Comparison of ENCODE assay signal across 20 cellular contexts in genomic region chr1:221735976-221736375, GRCh38. TPM values are rescaled to one million over a fixed set of nuclear protein-coding genes. Genes with fewer than 3 reads are reported as not detected.
DNase-seq lines count a peak whose midpoint lies in the region; ATAC-seq and FAIRE-seq lines count a peak whose summit lies in the region.
"Had no signal": no experiment of that assay in that cellular context is flagged by ENCODE, and none has a peak within 500 bp of the region (broad histone marks: within the 10 kb centered on the region; RNA-seq: fewer than 3 reads in every experiment).

No MANE protein-coding gene starts in this region.

- peaks cover 57% of the 10 kb centered on the region for H3K36me3 Mint-ChIP-seq in activated T-helper 1 cell treated with anti-CD3 and anti-CD28 coated beads, Interleukin-12 subunit alpha, Interleukin-12 subunit beta, Interleukin-2, Interleukin-4 antibody, amounts not matched to agents 30 ng/mL and 10 ng/mL and 1 ng/mL, durations not matched to agents 14 hours and 24 hours and 36 hours (ENCODE audit: low read depth)
- peaks cover 17 to 49% (median 40%) of the 10 kb centered on the region in 3 donors for H3K36me3 Mint-ChIP-seq in immature natural killer cell

- WGBS in small intestine, 3 donors = 74 to 95% (median 88%) methylated on average over 2 of the region's 2 CpGs

- H3K27ac Mint-ChIP-seq in activated T-helper 1 cell treated with anti-CD3 and anti-CD28 coated beads, Interleukin-12 subunit alpha, Interleukin-12 subunit beta, Interleukin-2, Interleukin-4 antibody, amounts not matched to agents 30 ng/mL and 10 ng/mL and 1 ng/mL, durations not matched to agents 14 hours and 24 hours and 36 hours = no peak overlapping the region
- H3K27ac Mint-ChIP-seq in immature natural killer cell = no peak overlapping the region
- H3K27ac Mint-ChIP-seq: activated T-helper 2 cell treated with anti-CD3 and anti-CD28 coated beads, Interferon-gamma antibody, Interleukin-2, Interleukin-4, amounts not matched to agents 10 μg/mL and 5 μg/mL and 100 μg/mL, durations not matched to agents 14 hours and 24 hours and 36 hours had no signal

- peaks cover 36% of the 10 kb centered on the region for H3K4me1 Mint-ChIP-seq in activated T-helper 1 cell treated with anti-CD3 and anti-CD28 coated beads, Interleukin-12 subunit alpha, Interleukin-12 subunit beta, Interleukin-2, Interleukin-4 antibody, amounts not matched to agents 30 ng/mL and 10 ng/mL and 1 ng/mL, durations not matched to agents 14 hours and 24 hours and 36 hours (ENCODE audit: low read depth)
- peaks cover 3 to 31% of the 10 kb centered on the region in 2 donors for H3K4me1 Mint-ChIP-seq in immature natural killer cell

- no peaks in the 10 kb centered on the region for H3K36me3 ChIP-seq in small intestine (ENCODE audit: control insufficient read depth in 2 of 2, insufficient read depth in 2 of 2, low read length in 2 of 2)

- H3K27me3 ChIP-seq in small intestine (ENCODE audit: control insufficient read depth in 2 of 2, insufficient read depth in 2 of 2, low read length in 2 of 2) = no peaks in the 10 kb centered on the region
- H3K27me3 ChIP-seq: spleen, stomach had no signal

- ATAC-seq in Right ventricle myocardium superior (ENCODE audit: poor library complexity) (peak; percentile 48), HG03520 (IDR thresholded peaks at IDR 0.05; ENCODE audit: unreplicated experiment) (no peak)

- H3K9me3 Mint-ChIP-seq in activated T-helper 1 cell treated with anti-CD3 and anti-CD28 coated beads, Interleukin-12 subunit alpha, Interleukin-12 subunit beta, Interleukin-2, Interleukin-4 antibody, amounts not matched to agents 30 ng/mL and 10 ng/mL and 1 ng/mL, durations not matched to agents 14 hours and 24 hours and 36 hours = no peaks in the 10 kb centered on the region
- no peaks in the 10 kb centered on the region for H3K9me3 Mint-ChIP-seq in immature natural killer cell
- H3K9me3 Mint-ChIP-seq: activated T-helper 2 cell treated with anti-CD3 and anti-CD28 coated beads, Interferon-gamma antibody, Interleukin-2, Interleukin-4, amounts not matched to agents 10 μg/mL and 5 μg/mL and 100 μg/mL, durations not matched to agents 14 hours and 24 hours and 36 hours had no signal

- H3K4me3 ChIP-seq in small intestine (ENCODE audit: low read depth in 1 of 2, low read length in 2 of 2) = no peak overlapping the region
- H3K4me3 ChIP-seq: spleen, stomach had no signal

- H3K27me3 Mint-ChIP-seq in activated T-helper 1 cell treated with anti-CD3 and anti-CD28 coated beads, Interleukin-12 subunit alpha, Interleukin-12 subunit beta, Interleukin-2, Interleukin-4 antibody, amounts not matched to agents 30 ng/mL and 10 ng/mL and 1 ng/mL, durations not matched to agents 14 hours and 24 hours and 36 hours (ENCODE audit: insufficient read depth) = no peaks in the 10 kb centered on the region
- H3K27me3 Mint-ChIP-seq in immature natural killer cell (ENCODE audit: low read depth in 3 of 3) = peaks cover 0 to 9% (median 4%) of the 10 kb centered on the region in 3 donors

- H3K4me1 ChIP-seq in small intestine (ENCODE audit: control insufficient read depth in 2 of 2, insufficient read depth in 1 of 2, low read depth in 1 of 2, low read length in 1 of 2) = peaks cover 4 to 13% of the 10 kb centered on the region in 2 donors

- FAIRE-seq in small intestine (lab: Jason Lieb, UNC) = no peak
- FAIRE-seq: colon, D721Med, islet of Langerhans, TTC549 had no signal

- H3K4me3 Mint-ChIP-seq in activated T-helper 1 cell treated with anti-CD3 and anti-CD28 coated beads, Interleukin-12 subunit alpha, Interleukin-12 subunit beta, Interleukin-2, Interleukin-4 antibody, amounts not matched to agents 30 ng/mL and 10 ng/mL and 1 ng/mL, durations not matched to agents 14 hours and 24 hours and 36 hours = peak overlapping the region; percentile 13
- peak overlapping the region in 4 of 5 donors; percentile 4 to 42 (median 32) for H3K4me3 Mint-ChIP-seq in immature natural killer cell

- DNase-seq in Right ventricle myocardium superior = no peak
- DNase-seq in cardiac septum (ENCODE audit: low spot score) = no peak
- DNase-seq in activated T-helper 1 cell treated with anti-CD3 and anti-CD28 coated beads, Interleukin-12 subunit alpha, Interleukin-12 subunit beta, Interleukin-2, Interleukin-4 antibody, amounts not matched to agents 30 ng/mL and 10 ng/mL and 1 ng/mL, durations not matched to agents 14 hours and 24 hours and 36 hours (ENCODE audit: low spot score) = no peak
- no peak for DNase-seq in immature natural killer cell
- DNase-seq in substantia nigra (lab: John Stamatoyannopoulos, UW) = no peak
- DNase-seq in H4 (ENCODE audit: low spot score) = no peak
- DNase-seq in small intestine = no peak
- DNase-seq: KG1, mesendoderm, NCI-H1417, NCI-H446, OCI-M1, spleen, stomach had no signal

- intact Hi-C loops in Right ventricle myocardium superior (cut with DNase I) (no loop called here), cardiac septum (cut with DNase I) (no loop called here)
- intact Hi-C loops in activated T-helper 1 cell treated with anti-CD3 and anti-CD28 coated beads, Interleukin-12 subunit alpha, Interleukin-12 subunit beta, Interleukin-2, Interleukin-4 antibody, amounts not matched to agents 30 ng/mL and 10 ng/mL and 1 ng/mL, durations not matched to agents 14 hours and 24 hours and 36 hours (cut with micrococcal nuclease) = no loop called here

- H3K27ac ChIP-seq in substantia nigra (ENCODE audit: low read depth, low read length, poor library complexity, severe bottlenecking) (peak overlapping the region; percentile 51), small intestine (ENCODE audit: low read depth in 1 of 2, low read length in 1 of 2) (no peak overlapping the region)
- H3K27ac ChIP-seq: spleen had no signal

- H3K9me3 ChIP-seq in small intestine (ENCODE audit: control insufficient read depth, low read depth) = no peaks in the 10 kb centered on the region
- H3K9me3 ChIP-seq: spleen, stomach had no signal

RNA-seq across cellular contexts. Expression of gene DUSP10, which starts 5.9 kb away (rescaled TPM):
- total RNA-seq in Right ventricle myocardium superior (4.5 TPM), cardiac septum (2.8 TPM)
- total RNA-seq in activated T-helper 1 cell treated with anti-CD3 and anti-CD28 coated beads, Interleukin-12 subunit alpha, Interleukin-12 subunit beta, Interleukin-2, Interleukin-4 antibody, amounts not matched to agents 30 ng/mL and 10 ng/mL and 1 ng/mL, durations not matched to agents 14 hours and 24 hours and 36 hours = 19.2 and 19.4 TPM in 2 replicates
- polyA plus RNA-seq in immature natural killer cell (10 to 100 TPM; 10.7 to 25.6 (median 14.7) TPM), small intestine (1 to 10 TPM; 1.1 to 2.8 (median 1.4) TPM)
- 17.1 and 19.6 TPM in 2 replicates for total RNA-seq in H4 (2014; rRNA removed; shearing (Covaris generic))
